ENCODE assay signal across 24 cellular contexts in genomic region chr15:65263313-65263712, GRCh38. TPM values are rescaled to one million over a fixed set of nuclear protein-coding genes. Genes with fewer than 3 reads are reported as not detected.
"Had no signal": no experiment of that assay in that cellular context is flagged by ENCODE, and none has a peak within 500 bp of the region (broad histone marks: within the 10 kb centered on the region; RNA-seq: fewer than 3 reads in every experiment).

No MANE protein-coding gene starts in this region.

- H3K27me3 ChIP-seq: ascending aorta, esophagus muscularis mucosa had no signal

- DNase-seq: activated CD4-positive, alpha-beta T cell treated with anti-CD3 and anti-CD28 coated beads, Interleukin-2, amount 10 ng/mL, durations not matched to agents 24 days and 14 days; activated CD8-positive, alpha-beta memory T cell treated with anti-CD3 and anti-CD28 coated beads, Interleukin-2, amount 50 U/mL, for 48 hours; activated effector memory CD4-positive, alpha-beta T cell treated with Interleukin-2 at 50 U/mL for 16 hours; activated naive CD4-positive, alpha-beta T cell treated with anti-CD3 and anti-CD28 coated beads, Interleukin-2, amount 50 U/mL, for 16 hours; activated T-cell treated with anti-CD3 and anti-CD28 coated beads, Interleukin-2, amount 50 U/mL, for 48 hours; cerebellar nuclear complex; cortex of kidney; glutamatergic neuron; hippocampal formation; islet precursor cell; nephron progenitor cell; nucleus accumbens; stimulated activated naive CD8-positive, alpha-beta T cell treated with anti-CD3 and anti-CD28 coated beads, Interleukin-15, amount 100 ng/mL, for 72 hours; T-helper 1 cell; T-helper 9 cell had no signal

- H3K9me3 ChIP-seq: ascending aorta, esophagus muscularis mucosa had no signal

- H3K4me1 ChIP-seq: ascending aorta had no signal

- H3K4me3 ChIP-seq: ascending aorta, esophagus muscularis mucosa, skin epidermis had no signal

- H3K27ac ChIP-seq: ascending aorta, skin epidermis had no signal

RNA-seq across cellular contexts. Expression of gene RNU5A-1, which starts 32.5 kb away (rescaled TPM):
- total RNA-seq: activated CD4-positive, alpha-beta T cell treated with anti-CD3 and anti-CD28 coated beads, Interleukin-2, amount 10 ng/mL, durations not matched to agents 24 days and 14 days; ascending aorta; bronchial epithelial cell; endothelial cell of umbilical vein; esophagus muscularis mucosa; left lobe of liver; lung microvascular endothelial cell; myocyte; temporal lobe had no signal
- polyA plus RNA-seq: endothelial cell of umbilical vein had no signal

RNA-seq across cellular contexts. Expression of gene RNU5B-1, which starts 41.2 kb away (rescaled TPM):
- total RNA-seq: activated CD4-positive, alpha-beta T cell treated with anti-CD3 and anti-CD28 coated beads, Interleukin-2, amount 10 ng/mL, durations not matched to agents 24 days and 14 days; ascending aorta; bronchial epithelial cell; endothelial cell of umbilical vein; esophagus muscularis mucosa; left lobe of liver; lung microvascular endothelial cell; myocyte had no signal
- polyA plus RNA-seq: endothelial cell of umbilical vein had no signal

RNA-seq across cellular contexts. Expression of gene CILP, which starts 52.0 kb away (rescaled TPM):
- total RNA-seq: endothelial cell of umbilical vein, lung microvascular endothelial cell had no signal
